15 cellular contexts compared by ENCODE assay signal in the genomic region with DNA sequence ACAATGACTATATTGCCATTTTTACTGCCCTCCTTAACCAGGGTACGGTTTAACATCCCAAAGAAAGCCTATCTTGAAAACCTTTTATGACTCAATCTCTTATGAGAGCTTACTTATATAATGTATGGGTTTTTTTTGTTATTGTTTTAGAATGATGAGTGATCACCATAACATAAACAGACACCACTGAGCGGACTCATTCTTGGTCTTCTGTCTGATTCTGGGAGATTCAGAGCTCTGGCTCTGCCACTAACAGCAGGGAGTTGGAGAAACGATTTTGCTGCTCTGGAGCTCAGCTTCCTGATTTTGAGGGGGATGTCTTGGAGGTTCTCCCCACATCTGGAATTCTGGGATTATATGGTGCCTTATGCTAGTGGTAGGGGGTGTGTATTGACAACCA.
A peak's percentile ranks its signal among the peaks of the same experiment; 100 is the strongest.
DNase-seq lines count a peak whose midpoint lies in the region; ATAC-seq and TF ChIP-seq lines count a peak whose summit lies in the region.
"Had no signal": no experiment of that assay in that cellular context is flagged by ENCODE, and none has a peak within 500 bp of the region (broad histone marks: within the 10 kb centered on the region; RNA-seq: fewer than 3 reads in every experiment).

No MANE protein-coding gene starts in this region.

- TF ChIP-seq CTCF in choroid plexus epithelial cell (conservative IDR thresholded peaks at IDR 0.05; ENCODE audit: low read depth, low read length) (no peak), osteocyte (IDR thresholded peaks at IDR 0.05) (no peak)

- peaks cover 36% of the 10 kb centered on the region for H3K36me3 Mint-ChIP-seq in osteocyte (ENCODE audit: unreplicated experiment)
- H3K36me3 Mint-ChIP-seq: CD4-positive, CD25-positive, alpha-beta regulatory T cell had no signal

- H3K4me1 ChIP-seq in HAP-1, result no peaks in the 10 kb centered on the region

- H3K9me3 Mint-ChIP-seq in osteocyte (ENCODE audit: unreplicated experiment), result peaks cover 5% of the 10 kb centered on the region
- H3K9me3 Mint-ChIP-seq: CD4-positive, CD25-positive, alpha-beta regulatory T cell had no signal

- H3K4me1 Mint-ChIP-seq in osteocyte (ENCODE audit: unreplicated experiment), result peaks cover 34% of the 10 kb centered on the region
- H3K4me1 Mint-ChIP-seq: CD4-positive, CD25-positive, alpha-beta regulatory T cell had no signal

- no peak overlapping the region for H3K4me3 Mint-ChIP-seq in osteocyte (ENCODE audit: unreplicated experiment)
- H3K4me3 Mint-ChIP-seq: CD4-positive, CD25-positive, alpha-beta regulatory T cell had no signal

- ATAC-seq in GM21717 (IDR thresholded peaks at IDR 0.05; ENCODE audit: unreplicated experiment) (no peak), GM21723 (IDR thresholded peaks at IDR 0.05; ENCODE audit: unreplicated experiment) (no peak)
- ATAC-seq: PC-3 had no signal

- H3K9me3 ChIP-seq in HAP-1, result no peaks in the 10 kb centered on the region

- peak overlapping the region; percentile 78 for H3K27ac Mint-ChIP-seq in osteocyte (ENCODE audit: unreplicated experiment)
- H3K27ac Mint-ChIP-seq: CD4-positive, CD25-positive, alpha-beta regulatory T cell had no signal

- DNase-seq in EL, result peak; percentile 48
- peak; percentile 12 for DNase-seq in NCI-H69 (lab: John Stamatoyannopoulos, UW)
- peak; percentile 45 for DNase-seq in choroid plexus epithelial cell (ENCODE audit: low read depth)
- DNase-seq in osteocyte (ENCODE audit: extremely low spot score, unreplicated experiment), result no peak
- DNase-seq in HAP-1 (ENCODE audit: low spot score in 2 of 2), result no peak
- DNase-seq: AML-193; Calu3; CD4-positive, CD25-positive, alpha-beta regulatory T cell; DMS79; Karpas-422; NCI-H2081 treated with DMSO at 0.1 percent for 48 hours; NCI-H345; PC-3 had no signal

- no peaks in the 10 kb centered on the region for H3K27me3 ChIP-seq in HAP-1 (ENCODE audit: low read depth)

- in situ Hi-C loops in HAP-1 (cut with MboI; ENCODE audit: low sequenced_read_pairs), result no loop called here

- H3K27me3 Mint-ChIP-seq in osteocyte (ENCODE audit: unreplicated experiment), result no peaks in the 10 kb centered on the region

- no peak overlapping the region for H3K4me3 ChIP-seq in choroid plexus epithelial cell (ENCODE audit: low read depth, low read length)
- no peak overlapping the region for H3K4me3 ChIP-seq in HAP-1

- no peaks in the 10 kb centered on the region for H3K36me3 ChIP-seq in HAP-1 (replicated peaks)

Comparison
In these comparisons a context has a peak if more than half of its experiments do, and no peak if none do; other contexts are left out.
1. DNase-seq: peak in EL (single experiment), NCI-H69 (single experiment) and choroid plexus epithelial cell (single experiment); none in osteocyte (single experiment) and HAP-1 (0 of 2).